In genomic region chr10:45452743-45453452, GRCh38 we compare ENCODE assay signal across 25 cellular contexts.
A peak's percentile ranks its signal among the peaks of the same experiment; 100 is the strongest.
DNase-seq lines count a peak whose midpoint lies in the region; ATAC-seq, FAIRE-seq and TF ChIP-seq lines count a peak whose summit lies in the region.
"Had no signal": no experiment of that assay in that cellular context is flagged by ENCODE, and none has a peak within 500 bp of the region (broad histone marks: within the 10 kb centered on the region; RNA-seq: fewer than 3 reads in every experiment).

No MANE protein-coding gene starts in this region.

- no peaks in the 10 kb centered on the region for H3K27me3 Mint-ChIP-seq in stimulated activated memory B cell treated with anti-CD40 and anti-IgM and Interleukin-4, amounts not matched to agents 10 μg/mL and 1 μg/mL and 100 μg/mL, for 72 hours
- H3K27me3 Mint-ChIP-seq: activated CD4-positive, alpha-beta memory T cell treated with anti-CD3 and anti-CD28 coated beads for 36 hours; stimulated activated naive CD8-positive, alpha-beta T cell treated with anti-CD3 and anti-CD28 coated beads, Interleukin-15, Interleukin-2, amounts not matched to agents 100 ng/mL and 50 ng/mL, for 24 hours had no signal

- intact Hi-C loops in HCT116 (cut with micrococcal nuclease), result loop anchor here (10.0 kb wide), 1 partner anchor 448 kb away; the partner anchor contains the start of gene ZNF22
- intact Hi-C loops in OCI-LY7 (cut with micrococcal nuclease; ENCODE audit: unreplicated experiment), result no loop called here
- intact Hi-C loops in left ventricle myocardium inferior (cut with micrococcal nuclease), result no loop called here

- TF ChIP-seq RAD21 in HCT116 (IDR thresholded peaks at IDR 0.05; ENCODE audit: low read depth), result no peak

- H3K4me1 ChIP-seq in HCT116 (ENCODE audit: control insufficient read depth in 1 of 2, insufficient read depth in 2 of 2, low read length in 2 of 2), result no peaks in the 10 kb centered on the region
- peaks cover 20% of the 10 kb centered on the region for H3K4me1 ChIP-seq in OCI-LY7 (ENCODE audit: insufficient read depth, low read length, poor library complexity, severe bottlenecking)
- H3K4me1 ChIP-seq in left ventricle myocardium inferior, result peaks cover 32% of the 10 kb centered on the region
- H3K4me1 ChIP-seq: ascending aorta, prostate gland had no signal

- DNase-seq in HCT116 (ENCODE audit: low read depth, low spot score), result no peak
- DNase-seq in OCI-LY7 (ENCODE audit: low spot score), result no peak
- no peak for DNase-seq in left ventricle myocardium inferior
- no peak for DNase-seq in OCI-M1 (lab: John Stamatoyannopoulos, UW)
- no peak for DNase-seq in D721Med (ENCODE audit: insufficient read length, low spot score)
- DNase-seq in NCI-H1417 (lab: John Stamatoyannopoulos, UW), result no peak
- DNase-seq: activated CD4-positive, alpha-beta memory T cell treated with anti-CD3 and anti-CD28 coated beads for 36 hours; activated naive CD4-positive, alpha-beta T cell; activated T-cell treated with anti-CD3 and anti-CD28 coated beads, Interleukin-2, amount 50 U/mL, for 1 hour; DND-41; effector CD4-positive, alpha-beta T cell; left colon; NCI-H1694 treated with DMSO at 0.1 percent for 48 hours; nephron progenitor cell; PC-3; stimulated activated CD4-positive, alpha-beta T cell treated with anti-CD3 and anti-CD28 coated beads, Interleukin-2, amount 100 ng/mL, for 24 hours; tibial artery had no signal

- no peaks in the 10 kb centered on the region for H3K36me3 ChIP-seq in HCT116 (ENCODE audit: control insufficient read depth in 1 of 2, insufficient read depth in 2 of 2, low read length in 2 of 2)
- peaks cover 1% of the 10 kb centered on the region; the same call in 1 of the 2 replicates for H3K36me3 ChIP-seq in OCI-LY7 (ENCODE audit: insufficient read depth, low read length)
- H3K36me3 ChIP-seq in left ventricle myocardium inferior, result peaks cover 14% of the 10 kb centered on the region

- H3K36me3 Mint-ChIP-seq in stimulated activated memory B cell treated with anti-CD40 and anti-IgM and Interleukin-4, amounts not matched to agents 10 μg/mL and 1 μg/mL and 100 μg/mL, for 72 hours, result peaks cover 38% of the 10 kb centered on the region

- peak overlapping the region; percentile 93 for H3K27ac Mint-ChIP-seq in stimulated activated memory B cell treated with anti-CD40 and anti-IgM and Interleukin-4, amounts not matched to agents 10 μg/mL and 1 μg/mL and 100 μg/mL, for 72 hours
- H3K27ac Mint-ChIP-seq: activated CD4-positive, alpha-beta memory T cell treated with anti-CD3 and anti-CD28 coated beads for 36 hours; mesothelial cell of epicardium; nephron progenitor cell; stimulated activated naive CD8-positive, alpha-beta T cell treated with anti-CD3 and anti-CD28 coated beads, Interleukin-15, Interleukin-2, amounts not matched to agents 100 ng/mL and 50 ng/mL, for 24 hours; T-helper 1 cell treated with Interleukin-12 subunit alpha and Interleukin-12 subunit beta and Interleukin-4 antibody, amounts not matched to agents 30 μg/mL and 1 μg/mL, for 36 hours had no signal

- H3K4me1 Mint-ChIP-seq in stimulated activated memory B cell treated with anti-CD40 and anti-IgM and Interleukin-4, amounts not matched to agents 10 μg/mL and 1 μg/mL and 100 μg/mL, for 72 hours, result peaks cover 44% of the 10 kb centered on the region
- H3K4me1 Mint-ChIP-seq: mesothelial cell of epicardium had no signal

- no peak for FAIRE-seq in D721Med (lab: Jason Lieb, UNC)
- FAIRE-seq: frontal cortex had no signal

- TF ChIP-seq POLR2A in HCT116 (IDR thresholded peaks at IDR 0.05; ENCODE audit: borderline replicate concordance, extremely low read depth, insufficient read depth, insufficient read length), result no peak

- H3K9me3 Mint-ChIP-seq in stimulated activated memory B cell treated with anti-CD40 and anti-IgM and Interleukin-4, amounts not matched to agents 10 μg/mL and 1 μg/mL and 100 μg/mL, for 72 hours, result peaks cover 4% of the 10 kb centered on the region
- H3K9me3 Mint-ChIP-seq: activated CD4-positive, alpha-beta memory T cell treated with anti-CD3 and anti-CD28 coated beads for 36 hours; mesothelial cell of epicardium; nephron progenitor cell; stimulated activated naive CD8-positive, alpha-beta T cell treated with anti-CD3 and anti-CD28 coated beads, Interleukin-15, Interleukin-2, amounts not matched to agents 100 ng/mL and 50 ng/mL, for 24 hours had no signal

- H3K27me3 ChIP-seq in HCT116 (ENCODE audit: insufficient read depth, low read length), result no peaks in the 10 kb centered on the region
- H3K27me3 ChIP-seq in left ventricle myocardium inferior (ENCODE audit: low read depth), result no peaks in the 10 kb centered on the region
- H3K27me3 ChIP-seq: ascending aorta, tibial artery had no signal

- H3K9ac ChIP-seq in HCT116 (ENCODE audit: low read length), result no peak overlapping the region

- RAD21 ChIA-PET in HCT116 (lab: Charles Lee; ENCODE audit: low non-redundant PET in 1 of 2, low total read pairs in 2 of 2, uncharacterized antibody in 2 of 2, unreplicated experiment in 2 of 2), result no interaction called here

- CTCF ChIA-PET in HCT116 (lab: Charles Lee) (no interaction called here), OCI-LY7 (lab: Charles Lee; ENCODE audit: unreplicated experiment) (interaction anchor here (0.6 kb wide), 1 partner anchor 15 kb away, joined by 4 read pairs; no protein-coding TSS in a partner anchor)

- H3K27ac ChIP-seq in HCT116 (ENCODE audit: low read depth, low read length) (no peak overlapping the region), OCI-LY7 (ENCODE audit: low read depth, low read length, poor library complexity, severe bottlenecking) (no peak overlapping the region), left ventricle myocardium inferior (replicated peaks) (peak overlapping the region; percentile 78)
- H3K27ac ChIP-seq: ascending aorta, prostate gland, skin epidermis, tibial artery had no signal

- no peak overlapping the region for H3K4me3 Mint-ChIP-seq in stimulated activated memory B cell treated with anti-CD40 and anti-IgM and Interleukin-4, amounts not matched to agents 10 μg/mL and 1 μg/mL and 100 μg/mL, for 72 hours
- H3K4me3 Mint-ChIP-seq: activated CD4-positive, alpha-beta memory T cell treated with anti-CD3 and anti-CD28 coated beads for 36 hours; mesothelial cell of epicardium; nephron progenitor cell; stimulated activated naive CD8-positive, alpha-beta T cell treated with anti-CD3 and anti-CD28 coated beads, Interleukin-15, Interleukin-2, amounts not matched to agents 100 ng/mL and 50 ng/mL, for 24 hours; T-helper 1 cell treated with Interleukin-12 subunit alpha and Interleukin-12 subunit beta and Interleukin-4 antibody, amounts not matched to agents 30 μg/mL and 1 μg/mL, for 36 hours had no signal

- no peak overlapping the region for H3K4me3 ChIP-seq in HCT116 (replicated peaks in 1 of 2; ENCODE audit: low read depth in 1 of 2, low read length in 2 of 2)
- H3K4me3 ChIP-seq in OCI-LY7 (ENCODE audit: low read depth, low read length, poor library complexity, severe bottlenecking), result peak overlapping the region; percentile 15
- no peak overlapping the region for H3K4me3 ChIP-seq in left ventricle myocardium inferior
- H3K4me3 ChIP-seq: ascending aorta, prostate gland, skin epidermis, tibial artery had no signal

- H3K79me2 ChIP-seq in HCT116 (ENCODE audit: insufficient read depth, low read length) (no peaks in the 10 kb centered on the region), OCI-LY7 (ENCODE audit: insufficient read depth, low read depth, low read length) (no peaks in the 10 kb centered on the region)

- H3K9me3 ChIP-seq in HCT116 (ENCODE audit: control insufficient read depth in 1 of 2, insufficient read depth in 1 of 2, low read depth in 1 of 2, low read length in 2 of 2), result no peaks in the 10 kb centered on the region
- no peaks in the 10 kb centered on the region for H3K9me3 ChIP-seq in OCI-LY7 (ENCODE audit: low read length)
- no peaks in the 10 kb centered on the region for H3K9me3 ChIP-seq in left ventricle myocardium inferior (replicated peaks)
- H3K9me3 ChIP-seq: ascending aorta, prostate gland, tibial artery had no signal

- no peak for TF ChIP-seq CTCF in HCT116 (IDR thresholded peaks at IDR 0.05 in 2 of 3, conservative IDR thresholded peaks at IDR 0.05 in 1 of 3; ENCODE audit: borderline replicate concordance in 1 of 3, insufficient read depth in 1 of 3, low read depth in 2 of 3, low read length in 2 of 3)
- TF ChIP-seq CTCF in OCI-LY7 (conservative IDR thresholded peaks at IDR 0.05; ENCODE audit: low read length), result no peak
- no peak for TF ChIP-seq CTCF in left ventricle myocardium inferior (IDR thresholded peaks at IDR 0.05; ENCODE audit: borderline replicate concordance)
- no peak for TF ChIP-seq CTCF in D721Med (IDR thresholded peaks at IDR 0.05; ENCODE audit: insufficient read depth, missing control alignments)

- POLR2A ChIA-PET in HCT116 (lab: Charles Lee) (no interaction called here), OCI-LY7 (lab: Charles Lee) (interaction anchor here (0.6 to 1.0 kb wide), 2 partner anchors 22 to 113 kb away, joined by 3 to 4 read pairs; no protein-coding TSS in a partner anchor)

- peak; percentile 25; the same call in 1 of the 2 replicates for ATAC-seq in HCT116
- ATAC-seq in stimulated activated memory B cell treated with anti-CD40 and anti-IgM and Interleukin-4, amounts not matched to agents 10 μg/mL and 1 μg/mL and 100 μg/mL, for 72 hours, result peak; percentile 20
- ATAC-seq: left colon, PC-3 had no signal

- no peak overlapping the region for H2AFZ ChIP-seq in HCT116 (ENCODE audit: low read depth, low read length, poor library complexity, severe bottlenecking)
- H2AFZ ChIP-seq in OCI-LY7 (ENCODE audit: low read length), result peak overlapping the region; percentile 52; the same call in 1 of the 2 replicates

- H3K9me2 ChIP-seq in HCT116 (ENCODE audit: insufficient read depth), result no peaks in the 10 kb centered on the region
- no peaks in the 10 kb centered on the region for H3K9me2 ChIP-seq in OCI-LY7 (ENCODE audit: insufficient read depth, low read length)

- no TSS peak for BruUV-seq in HCT116 (replicated peaks; lab: Mats Ljungman, UMichigan)
- BruUV-seq in OCI-LY7 (replicated peaks; lab: Mats Ljungman, UMichigan), result no TSS peak

- H3K4me2 ChIP-seq in HCT116 (ENCODE audit: low read length) (no peak overlapping the region), OCI-LY7 (ENCODE audit: low read length) (peak overlapping the region; percentile 45; the same call in 1 of the 2 replicates)

- H4K20me1 ChIP-seq in HCT116 (ENCODE audit: insufficient read depth), result no peaks in the 10 kb centered on the region
- H4K20me1 ChIP-seq in OCI-LY7 (ENCODE audit: insufficient read depth, low read length), result no peaks in the 10 kb centered on the region

TF ChIP-seq in HCT116, 20 proteins besides CTCF, POLR2A, EP300 and RAD21 (continues in another document):
- TF ChIP-seq TCF7L2 (IDR thresholded peaks at IDR 0.05; ENCODE audit: borderline replicate concordance, extremely low read depth, insufficient read depth, insufficient read length) (no peak), SP1 (IDR thresholded peaks at IDR 0.05; ENCODE audit: low read depth) (no peak), SIN3A (IDR thresholded peaks at IDR 0.05; ENCODE audit: low read depth) (no peak), ATF3 (IDR thresholded peaks at IDR 0.05) (no peak), CEBPB (IDR thresholded peaks at IDR 0.05; ENCODE audit: low read depth) (no peak), FOSL1 (IDR thresholded peaks at IDR 0.05; ENCODE audit: low read depth) (no peak)
